ENCODE assay signal across 1 cellular context in the genomic region with DNA sequence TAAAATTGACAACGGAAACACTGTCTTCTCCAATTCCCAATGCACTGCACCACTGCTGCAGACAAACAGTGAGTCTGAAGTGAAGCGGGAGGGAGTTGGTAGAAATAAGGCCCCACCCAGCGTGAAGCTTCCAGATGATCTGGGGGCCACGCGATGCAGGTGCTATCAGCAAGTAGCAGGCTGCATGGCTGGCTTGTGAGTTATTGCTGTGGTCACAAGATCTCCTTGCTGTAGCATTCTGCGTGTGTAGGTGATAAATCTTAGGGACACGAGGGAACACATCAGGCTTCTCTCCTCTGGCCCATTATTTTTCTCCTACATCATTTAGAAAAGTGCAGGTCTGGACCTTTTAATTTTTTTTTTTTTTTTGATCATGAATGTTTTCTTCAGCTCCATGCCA.
TF ChIP-seq lines count a peak whose summit lies in the region.

No MANE protein-coding gene starts in this region.

TF ChIP-seq in K562, 482 proteins besides CTCF, POLR2A, EP300 and RAD21 (continued from another document and continues in another):
- TF ChIP-seq, protein P1, sequence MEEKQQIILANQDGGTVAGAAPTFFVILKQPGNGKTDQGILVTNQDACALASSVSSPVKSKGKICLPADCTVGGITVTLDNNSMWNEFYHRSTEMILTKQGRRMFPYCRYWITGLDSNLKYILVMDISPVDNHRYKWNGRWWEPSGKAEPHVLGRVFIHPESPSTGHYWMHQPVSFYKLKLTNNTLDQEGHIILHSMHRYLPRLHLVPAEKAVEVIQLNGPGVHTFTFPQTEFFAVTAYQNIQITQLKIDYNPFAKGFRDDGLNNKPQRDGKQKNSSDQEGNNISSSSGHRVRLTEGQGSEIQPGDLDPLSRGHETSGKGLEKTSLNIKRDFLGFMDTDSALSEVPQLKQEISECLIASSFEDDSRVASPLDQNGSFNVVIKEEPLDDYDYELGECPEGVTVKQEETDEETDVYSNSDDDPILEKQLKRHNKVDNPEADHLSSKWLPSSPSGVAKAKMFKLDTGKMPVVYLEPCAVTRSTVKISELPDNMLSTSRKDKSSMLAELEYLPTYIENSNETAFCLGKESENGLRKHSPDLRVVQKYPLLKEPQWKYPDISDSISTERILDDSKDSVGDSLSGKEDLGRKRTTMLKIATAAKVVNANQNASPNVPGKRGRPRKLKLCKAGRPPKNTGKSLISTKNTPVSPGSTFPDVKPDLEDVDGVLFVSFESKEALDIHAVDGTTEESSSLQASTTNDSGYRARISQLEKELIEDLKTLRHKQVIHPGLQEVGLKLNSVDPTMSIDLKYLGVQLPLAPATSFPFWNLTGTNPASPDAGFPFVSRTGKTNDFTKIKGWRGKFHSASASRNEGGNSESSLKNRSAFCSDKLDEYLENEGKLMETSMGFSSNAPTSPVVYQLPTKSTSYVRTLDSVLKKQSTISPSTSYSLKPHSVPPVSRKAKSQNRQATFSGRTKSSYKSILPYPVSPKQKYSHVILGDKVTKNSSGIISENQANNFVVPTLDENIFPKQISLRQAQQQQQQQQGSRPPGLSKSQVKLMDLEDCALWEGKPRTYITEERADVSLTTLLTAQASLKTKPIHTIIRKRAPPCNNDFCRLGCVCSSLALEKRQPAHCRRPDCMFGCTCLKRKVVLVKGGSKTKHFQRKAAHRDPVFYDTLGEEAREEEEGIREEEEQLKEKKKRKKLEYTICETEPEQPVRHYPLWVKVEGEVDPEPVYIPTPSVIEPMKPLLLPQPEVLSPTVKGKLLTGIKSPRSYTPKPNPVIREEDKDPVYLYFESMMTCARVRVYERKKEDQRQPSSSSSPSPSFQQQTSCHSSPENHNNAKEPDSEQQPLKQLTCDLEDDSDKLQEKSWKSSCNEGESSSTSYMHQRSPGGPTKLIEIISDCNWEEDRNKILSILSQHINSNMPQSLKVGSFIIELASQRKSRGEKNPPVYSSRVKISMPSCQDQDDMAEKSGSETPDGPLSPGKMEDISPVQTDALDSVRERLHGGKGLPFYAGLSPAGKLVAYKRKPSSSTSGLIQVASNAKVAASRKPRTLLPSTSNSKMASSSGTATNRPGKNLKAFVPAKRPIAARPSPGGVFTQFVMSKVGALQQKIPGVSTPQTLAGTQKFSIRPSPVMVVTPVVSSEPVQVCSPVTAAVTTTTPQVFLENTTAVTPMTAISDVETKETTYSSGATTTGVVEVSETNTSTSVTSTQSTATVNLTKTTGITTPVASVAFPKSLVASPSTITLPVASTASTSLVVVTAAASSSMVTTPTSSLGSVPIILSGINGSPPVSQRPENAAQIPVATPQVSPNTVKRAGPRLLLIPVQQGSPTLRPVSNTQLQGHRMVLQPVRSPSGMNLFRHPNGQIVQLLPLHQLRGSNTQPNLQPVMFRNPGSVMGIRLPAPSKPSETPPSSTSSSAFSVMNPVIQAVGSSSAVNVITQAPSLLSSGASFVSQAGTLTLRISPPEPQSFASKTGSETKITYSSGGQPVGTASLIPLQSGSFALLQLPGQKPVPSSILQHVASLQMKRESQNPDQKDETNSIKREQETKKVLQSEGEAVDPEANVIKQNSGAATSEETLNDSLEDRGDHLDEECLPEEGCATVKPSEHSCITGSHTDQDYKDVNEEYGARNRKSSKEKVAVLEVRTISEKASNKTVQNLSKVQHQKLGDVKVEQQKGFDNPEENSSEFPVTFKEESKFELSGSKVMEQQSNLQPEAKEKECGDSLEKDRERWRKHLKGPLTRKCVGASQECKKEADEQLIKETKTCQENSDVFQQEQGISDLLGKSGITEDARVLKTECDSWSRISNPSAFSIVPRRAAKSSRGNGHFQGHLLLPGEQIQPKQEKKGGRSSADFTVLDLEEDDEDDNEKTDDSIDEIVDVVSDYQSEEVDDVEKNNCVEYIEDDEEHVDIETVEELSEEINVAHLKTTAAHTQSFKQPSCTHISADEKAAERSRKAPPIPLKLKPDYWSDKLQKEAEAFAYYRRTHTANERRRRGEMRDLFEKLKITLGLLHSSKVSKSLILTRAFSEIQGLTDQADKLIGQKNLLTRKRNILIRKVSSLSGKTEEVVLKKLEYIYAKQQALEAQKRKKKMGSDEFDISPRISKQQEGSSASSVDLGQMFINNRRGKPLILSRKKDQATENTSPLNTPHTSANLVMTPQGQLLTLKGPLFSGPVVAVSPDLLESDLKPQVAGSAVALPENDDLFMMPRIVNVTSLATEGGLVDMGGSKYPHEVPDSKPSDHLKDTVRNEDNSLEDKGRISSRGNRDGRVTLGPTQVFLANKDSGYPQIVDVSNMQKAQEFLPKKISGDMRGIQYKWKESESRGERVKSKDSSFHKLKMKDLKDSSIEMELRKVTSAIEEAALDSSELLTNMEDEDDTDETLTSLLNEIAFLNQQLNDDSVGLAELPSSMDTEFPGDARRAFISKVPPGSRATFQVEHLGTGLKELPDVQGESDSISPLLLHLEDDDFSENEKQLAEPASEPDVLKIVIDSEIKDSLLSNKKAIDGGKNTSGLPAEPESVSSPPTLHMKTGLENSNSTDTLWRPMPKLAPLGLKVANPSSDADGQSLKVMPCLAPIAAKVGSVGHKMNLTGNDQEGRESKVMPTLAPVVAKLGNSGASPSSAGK (IDR thresholded peaks at IDR 0.05) = peak; percentile 49; the same call in 1 of the 2 replicates
- TF ChIP-seq BCOR (IDR thresholded peaks at IDR 0.05) (peak; percentile 93), NR1H2 (CRISPR knock-in tag; IDR thresholded peaks at IDR 0.05) (no peak), KLF16 (IDR thresholded peaks at IDR 0.05) (peak; percentile 97), SLC30A9 (CRISPR knock-in tag; IDR thresholded peaks at IDR 0.05) (no peak), SMARCC2 (IDR thresholded peaks at IDR 0.05; ENCODE audit: low read depth) (peak; percentile 94), IRF2 (CRISPR knock-in tag; IDR thresholded peaks at IDR 0.05) (no peak), ETV6 (IDR thresholded peaks at IDR 0.05; ENCODE audit: borderline replicate concordance in 1 of 2, low read depth in 2 of 2, low read length in 1 of 2) (peak in 1 of 2 experiments; percentile 70; a peak in 1 of 4 replicates), ETV6 (CRISPR knock-in tag; IDR thresholded peaks at IDR 0.05; ENCODE audit: borderline replicate concordance) (no peak), CTBP1 (IDR thresholded peaks at IDR 0.05; ENCODE audit: borderline replicate concordance) (peak; percentile 90; the same call in 1 of the 2 replicates), ZNF384 (IDR thresholded peaks at IDR 0.05; ENCODE audit: low read depth, low read length) (peak; percentile 31)
- TF ChIP-seq, protein P2, sequence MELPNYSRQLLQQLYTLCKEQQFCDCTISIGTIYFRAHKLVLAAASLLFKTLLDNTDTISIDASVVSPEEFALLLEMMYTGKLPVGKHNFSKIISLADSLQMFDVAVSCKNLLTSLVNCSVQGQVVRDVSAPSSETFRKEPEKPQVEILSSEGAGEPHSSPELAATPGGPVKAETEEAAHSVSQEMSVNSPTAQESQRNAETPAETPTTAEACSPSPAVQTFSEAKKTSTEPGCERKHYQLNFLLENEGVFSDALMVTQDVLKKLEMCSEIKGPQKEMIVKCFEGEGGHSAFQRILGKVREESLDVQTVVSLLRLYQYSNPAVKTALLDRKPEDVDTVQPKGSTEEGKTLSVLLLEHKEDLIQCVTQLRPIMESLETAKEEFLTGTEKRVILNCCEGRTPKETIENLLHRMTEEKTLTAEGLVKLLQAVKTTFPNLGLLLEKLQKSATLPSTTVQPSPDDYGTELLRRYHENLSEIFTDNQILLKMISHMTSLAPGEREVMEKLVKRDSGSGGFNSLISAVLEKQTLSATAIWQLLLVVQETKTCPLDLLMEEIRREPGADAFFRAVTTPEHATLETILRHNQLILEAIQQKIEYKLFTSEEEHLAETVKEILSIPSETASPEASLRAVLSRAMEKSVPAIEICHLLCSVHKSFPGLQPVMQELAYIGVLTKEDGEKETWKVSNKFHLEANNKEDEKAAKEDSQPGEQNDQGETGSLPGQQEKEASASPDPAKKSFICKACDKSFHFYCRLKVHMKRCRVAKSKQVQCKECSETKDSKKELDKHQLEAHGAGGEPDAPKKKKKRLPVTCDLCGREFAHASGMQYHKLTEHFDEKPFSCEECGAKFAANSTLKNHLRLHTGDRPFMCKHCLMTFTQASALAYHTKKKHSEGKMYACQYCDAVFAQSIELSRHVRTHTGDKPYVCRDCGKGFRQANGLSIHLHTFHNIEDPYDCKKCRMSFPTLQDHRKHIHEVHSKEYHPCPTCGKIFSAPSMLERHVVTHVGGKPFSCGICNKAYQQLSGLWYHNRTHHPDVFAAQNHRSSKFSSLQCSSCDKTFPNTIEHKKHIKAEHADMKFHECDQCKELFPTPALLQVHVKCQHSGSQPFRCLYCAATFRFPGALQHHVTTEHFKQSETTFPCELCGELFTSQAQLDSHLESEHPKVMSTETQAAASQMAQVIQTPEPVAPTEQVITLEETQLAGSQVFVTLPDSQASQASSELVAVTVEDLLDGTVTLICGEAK (IDR thresholded peaks at IDR 0.05) = no peak
- TF ChIP-seq, protein P2 (CRISPR knock-in tag; IDR thresholded peaks at IDR 0.05) = no peak
- TF ChIP-seq, protein P3, sequence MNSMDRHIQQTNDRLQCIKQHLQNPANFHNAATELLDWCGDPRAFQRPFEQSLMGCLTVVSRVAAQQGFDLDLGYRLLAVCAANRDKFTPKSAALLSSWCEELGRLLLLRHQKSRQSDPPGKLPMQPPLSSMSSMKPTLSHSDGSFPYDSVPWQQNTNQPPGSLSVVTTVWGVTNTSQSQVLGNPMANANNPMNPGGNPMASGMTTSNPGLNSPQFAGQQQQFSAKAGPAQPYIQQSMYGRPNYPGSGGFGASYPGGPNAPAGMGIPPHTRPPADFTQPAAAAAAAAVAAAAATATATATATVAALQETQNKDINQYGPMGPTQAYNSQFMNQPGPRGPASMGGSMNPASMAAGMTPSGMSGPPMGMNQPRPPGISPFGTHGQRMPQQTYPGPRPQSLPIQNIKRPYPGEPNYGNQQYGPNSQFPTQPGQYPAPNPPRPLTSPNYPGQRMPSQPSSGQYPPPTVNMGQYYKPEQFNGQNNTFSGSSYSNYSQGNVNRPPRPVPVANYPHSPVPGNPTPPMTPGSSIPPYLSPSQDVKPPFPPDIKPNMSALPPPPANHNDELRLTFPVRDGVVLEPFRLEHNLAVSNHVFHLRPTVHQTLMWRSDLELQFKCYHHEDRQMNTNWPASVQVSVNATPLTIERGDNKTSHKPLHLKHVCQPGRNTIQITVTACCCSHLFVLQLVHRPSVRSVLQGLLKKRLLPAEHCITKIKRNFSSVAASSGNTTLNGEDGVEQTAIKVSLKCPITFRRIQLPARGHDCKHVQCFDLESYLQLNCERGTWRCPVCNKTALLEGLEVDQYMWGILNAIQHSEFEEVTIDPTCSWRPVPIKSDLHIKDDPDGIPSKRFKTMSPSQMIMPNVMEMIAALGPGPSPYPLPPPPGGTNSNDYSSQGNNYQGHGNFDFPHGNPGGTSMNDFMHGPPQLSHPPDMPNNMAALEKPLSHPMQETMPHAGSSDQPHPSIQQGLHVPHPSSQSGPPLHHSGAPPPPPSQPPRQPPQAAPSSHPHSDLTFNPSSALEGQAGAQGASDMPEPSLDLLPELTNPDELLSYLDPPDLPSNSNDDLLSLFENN (IDR thresholded peaks at IDR 0.05; ENCODE audit: low read depth in 2 of 2, low read length in 2 of 2) = peak in 1 of 2 experiments; percentile 98; a peak in 2 of 4 replicates
- TF ChIP-seq, protein P4, sequence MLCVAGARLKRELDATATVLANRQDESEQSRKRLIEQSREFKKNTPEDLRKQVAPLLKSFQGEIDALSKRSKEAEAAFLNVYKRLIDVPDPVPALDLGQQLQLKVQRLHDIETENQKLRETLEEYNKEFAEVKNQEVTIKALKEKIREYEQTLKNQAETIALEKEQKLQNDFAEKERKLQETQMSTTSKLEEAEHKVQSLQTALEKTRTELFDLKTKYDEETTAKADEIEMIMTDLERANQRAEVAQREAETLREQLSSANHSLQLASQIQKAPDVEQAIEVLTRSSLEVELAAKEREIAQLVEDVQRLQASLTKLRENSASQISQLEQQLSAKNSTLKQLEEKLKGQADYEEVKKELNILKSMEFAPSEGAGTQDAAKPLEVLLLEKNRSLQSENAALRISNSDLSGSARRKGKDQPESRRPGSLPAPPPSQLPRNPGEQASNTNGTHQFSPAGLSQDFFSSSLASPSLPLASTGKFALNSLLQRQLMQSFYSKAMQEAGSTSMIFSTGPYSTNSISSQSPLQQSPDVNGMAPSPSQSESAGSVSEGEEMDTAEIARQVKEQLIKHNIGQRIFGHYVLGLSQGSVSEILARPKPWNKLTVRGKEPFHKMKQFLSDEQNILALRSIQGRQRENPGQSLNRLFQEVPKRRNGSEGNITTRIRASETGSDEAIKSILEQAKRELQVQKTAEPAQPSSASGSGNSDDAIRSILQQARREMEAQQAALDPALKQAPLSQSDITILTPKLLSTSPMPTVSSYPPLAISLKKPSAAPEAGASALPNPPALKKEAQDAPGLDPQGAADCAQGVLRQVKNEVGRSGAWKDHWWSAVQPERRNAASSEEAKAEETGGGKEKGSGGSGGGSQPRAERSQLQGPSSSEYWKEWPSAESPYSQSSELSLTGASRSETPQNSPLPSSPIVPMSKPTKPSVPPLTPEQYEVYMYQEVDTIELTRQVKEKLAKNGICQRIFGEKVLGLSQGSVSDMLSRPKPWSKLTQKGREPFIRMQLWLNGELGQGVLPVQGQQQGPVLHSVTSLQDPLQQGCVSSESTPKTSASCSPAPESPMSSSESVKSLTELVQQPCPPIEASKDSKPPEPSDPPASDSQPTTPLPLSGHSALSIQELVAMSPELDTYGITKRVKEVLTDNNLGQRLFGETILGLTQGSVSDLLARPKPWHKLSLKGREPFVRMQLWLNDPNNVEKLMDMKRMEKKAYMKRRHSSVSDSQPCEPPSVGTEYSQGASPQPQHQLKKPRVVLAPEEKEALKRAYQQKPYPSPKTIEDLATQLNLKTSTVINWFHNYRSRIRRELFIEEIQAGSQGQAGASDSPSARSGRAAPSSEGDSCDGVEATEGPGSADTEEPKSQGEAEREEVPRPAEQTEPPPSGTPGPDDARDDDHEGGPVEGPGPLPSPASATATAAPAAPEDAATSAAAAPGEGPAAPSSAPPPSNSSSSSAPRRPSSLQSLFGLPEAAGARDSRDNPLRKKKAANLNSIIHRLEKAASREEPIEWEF (CRISPR knock-in tag; IDR thresholded peaks at IDR 0.05) = peak; percentile 32; the same call in 1 of the 2 replicates
